ENCODE assay signal across 35 cellular contexts in the genomic region with DNA sequence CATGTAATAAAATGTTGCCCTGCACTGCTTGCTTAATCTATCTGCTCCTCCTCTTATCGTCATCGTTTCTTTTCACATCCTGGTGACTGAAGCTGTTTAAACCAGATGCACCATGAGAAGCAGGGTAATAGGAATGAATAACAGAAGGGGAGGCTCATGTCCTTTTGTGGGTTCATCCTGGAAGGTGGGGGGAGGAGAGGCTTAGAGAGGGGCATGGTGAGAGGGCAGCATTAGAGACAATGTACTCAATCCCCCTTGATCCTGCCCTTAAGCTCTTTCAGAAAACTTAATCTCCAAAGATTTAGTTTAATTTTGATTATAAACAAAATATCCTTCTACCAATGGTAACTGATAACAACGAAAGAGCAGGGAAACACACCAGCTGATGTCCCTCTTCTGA.
"Had no signal": no experiment of that assay in that cellular context is flagged by ENCODE, and none has a peak within 500 bp of the region (broad histone marks: within the 10 kb centered on the region; RNA-seq: fewer than 3 reads in every experiment).

No MANE protein-coding gene starts in this region.

- H3K9me3 Mint-ChIP-seq: activated CD4-positive, alpha-beta memory T cell treated with anti-CD3 and anti-CD28 coated beads for 36 hours; activated CD4-positive, alpha-beta T cell treated with anti-CD3 and anti-CD28 coated beads, Interleukin-2, amount 10 ng/mL, durations not matched to agents 24 days and 14 days; activated CD8-positive, alpha-beta T cell treated with anti-CD3 and anti-CD28 coated beads for 36 hours; activated naive CD4-positive, alpha-beta T cell treated with anti-CD3 and anti-CD28 coated beads for 36 hours; activated naive CD4-positive, alpha-beta T cell treated with anti-CD3 and anti-CD28 coated beads, Interleukin-2, amount 50 U/mL, for 72 hours; activated naive CD8-positive, alpha-beta T cell treated with anti-CD3 and anti-CD28 coated beads for 36 hours; activated T-cell treated with anti-CD3 and anti-CD28 coated beads, Interleukin-2, amount 50 U/mL, for 4 hours; activated T-cell treated with anti-CD3 and anti-CD28 coated beads, Interleukin-2, amount 50 U/mL, for 72 hours; activated T-helper 1 cell treated with anti-CD3 and anti-CD28 coated beads, Interleukin-12 subunit alpha, Interleukin-12 subunit beta, Interleukin-2, Interleukin-4 antibody, amounts not matched to agents 30 ng/mL and 10 ng/mL and 1 ng/mL, durations not matched to agents 14 hours and 24 hours and 36 hours; activated T-helper 17 cell treated with anti-CD3 and anti-CD28 coated beads, Interleukin-2, amount 50 U/mL, for 72 hours; T-helper 2 cell treated with Interferon-gamma antibody and Interleukin-4, amounts not matched to agents 5 μg/mL and 100 μg/mL, for 36 hours had no signal

- H3K36me3 ChIP-seq: adrenal gland, brain microvascular endothelial cell, breast epithelium had no signal

- ATAC-seq: activated CD4-positive, alpha-beta T cell treated with anti-CD3 and anti-CD28 coated beads for 36 hours; activated CD4-positive, CD25-positive, alpha-beta regulatory T cell treated with anti-CD3 and anti-CD28 coated beads, Interleukin-2, amount 50 U/mL, for 24 hours; activated CD8-positive, alpha-beta T cell treated with anti-CD3 and anti-CD28 coated beads for 36 hours; activated naive CD4-positive, alpha-beta T cell treated with anti-CD3 and anti-CD28 coated beads, Interleukin-2, amount 50 U/mL, for 72 hours; activated T-cell treated with anti-CD3 and anti-CD28 coated beads, Interleukin-2, amount 50 U/mL, for 4 hours; activated T-cell treated with anti-CD3 and anti-CD28 coated beads, Interleukin-2, amount 50 U/mL, for 72 hours; activated T-helper 17 cell treated with anti-CD3 and anti-CD28 coated beads, Interleukin-2, amount 50 U/mL, for 72 hours; body of pancreas; WTC11 had no signal

- H3K4me3 Mint-ChIP-seq: activated CD4-positive, alpha-beta memory T cell treated with anti-CD3 and anti-CD28 coated beads for 36 hours; activated CD4-positive, alpha-beta T cell treated with anti-CD3 and anti-CD28 coated beads for 36 hours; activated CD4-positive, alpha-beta T cell treated with anti-CD3 and anti-CD28 coated beads, Interleukin-2, amount 10 ng/mL, durations not matched to agents 24 days and 14 days; activated CD8-positive, alpha-beta T cell treated with anti-CD3 and anti-CD28 coated beads for 36 hours; activated naive CD4-positive, alpha-beta T cell treated with anti-CD3 and anti-CD28 coated beads for 36 hours; activated naive CD8-positive, alpha-beta T cell treated with anti-CD3 and anti-CD28 coated beads for 36 hours; activated T-cell treated with anti-CD3 and anti-CD28 coated beads, Interleukin-2, amount 50 U/mL, for 4 hours; activated T-cell treated with anti-CD3 and anti-CD28 coated beads, Interleukin-2, amount 50 U/mL, for 72 hours; activated T-helper 1 cell treated with anti-CD3 and anti-CD28 coated beads, Interleukin-12 subunit alpha, Interleukin-12 subunit beta, Interleukin-2, Interleukin-4 antibody, amounts not matched to agents 30 ng/mL and 10 ng/mL and 1 ng/mL, durations not matched to agents 14 hours and 24 hours and 36 hours; activated T-helper 17 cell treated with anti-CD3 and anti-CD28 coated beads, Interleukin-2, amount 50 U/mL, for 72 hours; T-helper 2 cell treated with Interferon-gamma antibody and Interleukin-4, amounts not matched to agents 5 μg/mL and 100 μg/mL, for 36 hours; WTC11 had no signal

- H3K27ac ChIP-seq: adrenal gland, body of pancreas, brain microvascular endothelial cell, breast epithelium, VCaP had no signal

- H3K4me1 Mint-ChIP-seq: activated CD4-positive, alpha-beta T cell treated with anti-CD3 and anti-CD28 coated beads for 36 hours; activated CD4-positive, alpha-beta T cell treated with anti-CD3 and anti-CD28 coated beads, Interleukin-2, amount 10 ng/mL, durations not matched to agents 24 days and 14 days; activated naive CD8-positive, alpha-beta T cell treated with anti-CD3 and anti-CD28 coated beads for 36 hours; activated T-helper 17 cell treated with anti-CD3 and anti-CD28 coated beads, Interleukin-2, amount 50 U/mL, for 72 hours had no signal

- H3K27me3 Mint-ChIP-seq: activated CD4-positive, alpha-beta memory T cell treated with anti-CD3 and anti-CD28 coated beads for 36 hours; activated CD4-positive, alpha-beta T cell treated with anti-CD3 and anti-CD28 coated beads, Interleukin-2, amount 10 ng/mL, durations not matched to agents 24 days and 14 days; activated naive CD8-positive, alpha-beta T cell treated with anti-CD3 and anti-CD28 coated beads for 36 hours had no signal

- H3K36me3 Mint-ChIP-seq: activated CD4-positive, alpha-beta memory T cell treated with anti-CD3 and anti-CD28 coated beads for 36 hours; activated naive CD4-positive, alpha-beta T cell treated with anti-CD3 and anti-CD28 coated beads, Interleukin-2, amount 50 U/mL, for 72 hours; activated naive CD8-positive, alpha-beta T cell treated with anti-CD3 and anti-CD28 coated beads for 36 hours had no signal

- H3K27me3 ChIP-seq: body of pancreas, brain microvascular endothelial cell had no signal

- H3K4me1 ChIP-seq: adrenal gland, body of pancreas, breast epithelium had no signal

- H3K9me3 ChIP-seq: adrenal gland, body of pancreas, breast epithelium had no signal

- H3K4me3 ChIP-seq: adrenal gland, body of pancreas, breast epithelium had no signal

- DNase-seq: activated CD4-positive, alpha-beta memory T cell treated with anti-CD3 and anti-CD28 coated beads for 36 hours; activated CD4-positive, alpha-beta T cell treated with anti-CD3 and anti-CD28 coated beads for 1 hour; activated CD4-positive, alpha-beta T cell treated with anti-CD3 and anti-CD28 coated beads for 36 hours; activated CD4-positive, alpha-beta T cell treated with anti-CD3 and anti-CD28 coated beads, Interleukin-2, amount 10 ng/mL, durations not matched to agents 24 days and 14 days; activated CD4-positive, alpha-beta T cell treated with anti-CD3 and anti-CD28 coated beads, Interleukin-2, amount 50 U/mL, for 1 hour; activated CD4-positive, alpha-beta T cell treated with anti-CD3 and anti-CD28 coated beads, Interleukin-2, amount 50 U/mL, for 4 hours; activated CD4-positive, CD25-positive, alpha-beta regulatory T cell; activated CD8-positive, alpha-beta memory T cell treated with anti-CD3 and anti-CD28 coated beads, Interleukin-2, amount 50 U/mL, for 4 hours; activated CD8-positive, alpha-beta T cell treated with anti-CD3 and anti-CD28 coated beads for 36 hours; activated effector memory CD4-positive, alpha-beta T cell treated with anti-CD3 and anti-CD28 coated beads, Interleukin-2, amount 50 U/mL, for 16 hours; activated gamma-delta T cell treated with Interleukin-2 at 50 U/mL for 16 hours; activated naive CD4-positive, alpha-beta T cell; activated naive CD4-positive, alpha-beta T cell treated with anti-CD3 and anti-CD28 coated beads for 36 hours; activated naive CD4-positive, alpha-beta T cell treated with anti-CD3 and anti-CD28 coated beads, Interleukin-2, amount 50 U/mL, for 16 hours; activated naive CD8-positive, alpha-beta T cell treated with anti-CD3 and anti-CD28 coated beads for 36 hours; activated T-cell treated with anti-CD3 and anti-CD28 coated beads for 4 hours; activated T-cell treated with anti-CD3 and anti-CD28 coated beads, Interleukin-2, amount 50 U/mL, for 1 hour; activated T-cell treated with anti-CD3 and anti-CD28 coated beads, Interleukin-2, amount 50 U/mL, for 4 hours; activated T-cell treated with anti-CD3 and anti-CD28 coated beads, Interleukin-2, amount 50 U/mL, for 72 hours; adrenal gland; amniotic stem cell; aorta; body of pancreas; brain microvascular endothelial cell; central memory CD4-positive, alpha-beta T cell; T-helper 2 cell; T-helper 9 cell had no signal

- H3K27ac Mint-ChIP-seq: activated CD4-positive, alpha-beta memory T cell treated with anti-CD3 and anti-CD28 coated beads for 36 hours; activated CD4-positive, alpha-beta T cell treated with anti-CD3 and anti-CD28 coated beads for 36 hours; activated CD4-positive, alpha-beta T cell treated with anti-CD3 and anti-CD28 coated beads, Interleukin-2, amount 10 ng/mL, durations not matched to agents 24 days and 14 days; activated CD8-positive, alpha-beta T cell treated with anti-CD3 and anti-CD28 coated beads for 36 hours; activated naive CD4-positive, alpha-beta T cell treated with anti-CD3 and anti-CD28 coated beads for 36 hours; activated naive CD4-positive, alpha-beta T cell treated with anti-CD3 and anti-CD28 coated beads, Interleukin-2, amount 50 U/mL, for 72 hours; activated naive CD8-positive, alpha-beta T cell treated with anti-CD3 and anti-CD28 coated beads for 36 hours; activated T-cell treated with anti-CD3 and anti-CD28 coated beads, Interleukin-2, amount 50 U/mL, for 72 hours; activated T-helper 1 cell treated with anti-CD3 and anti-CD28 coated beads, Interleukin-12 subunit alpha, Interleukin-12 subunit beta, Interleukin-2, Interleukin-4 antibody, amounts not matched to agents 30 ng/mL and 10 ng/mL and 1 ng/mL, durations not matched to agents 14 hours and 24 hours and 36 hours; activated T-helper 17 cell treated with anti-CD3 and anti-CD28 coated beads, Interleukin-2, amount 50 U/mL, for 72 hours; T-helper 2 cell treated with Interferon-gamma antibody and Interleukin-4, amounts not matched to agents 5 μg/mL and 100 μg/mL, for 36 hours; WTC11 had no signal
